22 cellular contexts compared by ENCODE assay signal in genomic region chr1:43363935-43364525, GRCh38. TPM values are rescaled to one million over a fixed set of nuclear protein-coding genes. Genes with fewer than 3 reads are reported as not detected.
DNase-seq lines count a peak whose midpoint lies in the region; ATAC-seq and TF ChIP-seq lines count a peak whose summit lies in the region.
"Had no signal": no experiment of that assay in that cellular context is flagged by ENCODE, and none has a peak within 500 bp of the region (broad histone marks: within the 10 kb centered on the region; RNA-seq: fewer than 3 reads in every experiment).

No MANE protein-coding gene starts in this region.

- DNase-seq in activated CD4-positive, alpha-beta T cell treated with anti-CD3 and anti-CD28 coated beads for 36 hours: no peak
- DNase-seq in activated CD4-positive, alpha-beta T cell treated with anti-CD3 and anti-CD28 coated beads for 48 hours: no peak
- no peak for DNase-seq in activated T-helper 1 cell treated with anti-CD3 and anti-CD28 coated beads, Interleukin-12 subunit alpha, Interleukin-12 subunit beta, Interleukin-2, Interleukin-4 antibody, amounts not matched to agents 30 ng/mL and 10 ng/mL and 1 ng/mL, durations not matched to agents 14 hours and 24 hours and 36 hours (ENCODE audit: low spot score)
- DNase-seq in ACHN: no peak
- no peak for DNase-seq in ecto neural progenitor cell (ENCODE audit: low spot score)
- DNase-seq in DMS114 treated with DMSO at 0.1 percent for 48 hours (lab: John Stamatoyannopoulos, UW; ENCODE audit: unreplicated experiment): no peak
- DNase-seq: activated CD4-positive, alpha-beta T cell treated with anti-CD3 and anti-CD28 coated beads for 4 hours; aorta; left ventricle myocardium superior; NCI-H2227 treated with DMSO at 0.1 percent for 48 hours; psoas muscle; SIG-M5; stimulated activated CD4-positive, alpha-beta T cell treated with anti-CD3 and anti-CD28 coated beads, Interleukin-12 subunit alpha, Interleukin-12 subunit beta, amount 100 ng/mL, for 4 hours; stimulated activated naive CD4-positive, alpha-beta T cell treated with Interleukin-2 at 50 U/mL for 16 hours; T-helper 9 cell had no signal

- no peak for ATAC-seq in activated CD4-positive, alpha-beta T cell treated with anti-CD3 and anti-CD28 coated beads for 36 hours
- ATAC-seq: GM12878, left ventricle myocardium superior, psoas muscle had no signal

- CTCF ChIA-PET in activated CD4-positive, alpha-beta T cell treated with anti-CD3 and anti-CD28 coated beads for 36 hours (lab: Charles Lee): no interaction called here

- in situ Hi-C loops in ACHN (cut with HindIII; ENCODE audit: low pct_ligation_motif_present, low pct_unique_long_range_greater_than_20kb, low sequenced_read_pairs): no loop called here

- H3K4me3 Mint-ChIP-seq in activated CD4-positive, alpha-beta T cell treated with anti-CD3 and anti-CD28 coated beads for 36 hours: no peak overlapping the region
- peak overlapping the region; percentile 41 for H3K4me3 Mint-ChIP-seq in activated T-helper 1 cell treated with anti-CD3 and anti-CD28 coated beads, Interleukin-12 subunit alpha, Interleukin-12 subunit beta, Interleukin-2, Interleukin-4 antibody, amounts not matched to agents 30 ng/mL and 10 ng/mL and 1 ng/mL, durations not matched to agents 14 hours and 24 hours and 36 hours
- H3K4me3 Mint-ChIP-seq in nephron: peak overlapping the region; percentile 3 to 52 (median 33)

- intact Hi-C loops in activated CD4-positive, alpha-beta T cell treated with anti-CD3 and anti-CD28 coated beads for 36 hours (cut with DNase I, micrococcal nuclease): loop anchor here in 1 of 2 experiments (10.0 kb wide), 2 partner anchors 671 to 1271 kb away; partner anchors contain the start of gene SLC6A9
- intact Hi-C loops in activated T-helper 1 cell treated with anti-CD3 and anti-CD28 coated beads, Interleukin-12 subunit alpha, Interleukin-12 subunit beta, Interleukin-2, Interleukin-4 antibody, amounts not matched to agents 30 ng/mL and 10 ng/mL and 1 ng/mL, durations not matched to agents 14 hours and 24 hours and 36 hours (cut with micrococcal nuclease): loop anchor here (10.0 kb wide), 3 partner anchors 341 to 611 kb away; partner anchors contain the start of genes ATP6V0B, B4GALT2, DPH2 and ST3GAL3

- no peak for TF ChIP-seq CTCF in nephron (IDR thresholded peaks at IDR 0.05; ENCODE audit: unreplicated experiment in 3 of 3)

- peaks cover 50% of the 10 kb centered on the region for H3K4me1 Mint-ChIP-seq in activated CD4-positive, alpha-beta T cell treated with anti-CD3 and anti-CD28 coated beads for 36 hours
- peaks cover 69% of the 10 kb centered on the region for H3K4me1 Mint-ChIP-seq in activated T-helper 1 cell treated with anti-CD3 and anti-CD28 coated beads, Interleukin-12 subunit alpha, Interleukin-12 subunit beta, Interleukin-2, Interleukin-4 antibody, amounts not matched to agents 30 ng/mL and 10 ng/mL and 1 ng/mL, durations not matched to agents 14 hours and 24 hours and 36 hours (ENCODE audit: low read depth)
- H3K4me1 Mint-ChIP-seq in nephron: peaks cover 47% of the 10 kb centered on the region

- H3K27me3 Mint-ChIP-seq in activated CD4-positive, alpha-beta T cell treated with anti-CD3 and anti-CD28 coated beads for 36 hours: no peaks in the 10 kb centered on the region
- H3K27me3 Mint-ChIP-seq in activated T-helper 1 cell treated with anti-CD3 and anti-CD28 coated beads, Interleukin-12 subunit alpha, Interleukin-12 subunit beta, Interleukin-2, Interleukin-4 antibody, amounts not matched to agents 30 ng/mL and 10 ng/mL and 1 ng/mL, durations not matched to agents 14 hours and 24 hours and 36 hours (ENCODE audit: insufficient read depth): no peaks in the 10 kb centered on the region
- no peaks in the 10 kb centered on the region for H3K27me3 Mint-ChIP-seq in nephron (ENCODE audit: low read depth)

- H3K27ac Mint-ChIP-seq in activated CD4-positive, alpha-beta T cell treated with anti-CD3 and anti-CD28 coated beads for 36 hours: peak overlapping the region; percentile 27
- H3K27ac Mint-ChIP-seq in activated T-helper 1 cell treated with anti-CD3 and anti-CD28 coated beads, Interleukin-12 subunit alpha, Interleukin-12 subunit beta, Interleukin-2, Interleukin-4 antibody, amounts not matched to agents 30 ng/mL and 10 ng/mL and 1 ng/mL, durations not matched to agents 14 hours and 24 hours and 36 hours: peak overlapping the region; percentile 16
- no peak overlapping the region for H3K27ac Mint-ChIP-seq in nephron

- peaks cover 71% of the 10 kb centered on the region for H3K36me3 Mint-ChIP-seq in activated CD4-positive, alpha-beta T cell treated with anti-CD3 and anti-CD28 coated beads for 36 hours (ENCODE audit: low read depth)
- H3K36me3 Mint-ChIP-seq in activated T-helper 1 cell treated with anti-CD3 and anti-CD28 coated beads, Interleukin-12 subunit alpha, Interleukin-12 subunit beta, Interleukin-2, Interleukin-4 antibody, amounts not matched to agents 30 ng/mL and 10 ng/mL and 1 ng/mL, durations not matched to agents 14 hours and 24 hours and 36 hours (ENCODE audit: low read depth): peaks cover 63% of the 10 kb centered on the region
- H3K36me3 Mint-ChIP-seq in nephron (ENCODE audit: low read depth): peaks cover 54% of the 10 kb centered on the region

- POLR2A ChIA-PET in activated CD4-positive, alpha-beta T cell treated with anti-CD3 and anti-CD28 coated beads for 36 hours (lab: Charles Lee): no interaction called here

- H3K9me3 Mint-ChIP-seq in activated CD4-positive, alpha-beta T cell treated with anti-CD3 and anti-CD28 coated beads for 36 hours (ENCODE audit: low read depth): no peaks in the 10 kb centered on the region
- H3K9me3 Mint-ChIP-seq in activated T-helper 1 cell treated with anti-CD3 and anti-CD28 coated beads, Interleukin-12 subunit alpha, Interleukin-12 subunit beta, Interleukin-2, Interleukin-4 antibody, amounts not matched to agents 30 ng/mL and 10 ng/mL and 1 ng/mL, durations not matched to agents 14 hours and 24 hours and 36 hours: no peaks in the 10 kb centered on the region
- no peaks in the 10 kb centered on the region for H3K9me3 Mint-ChIP-seq in nephron

- TF ChIP-seq POLR2A in GM19099 (IDR thresholded peaks at IDR 0.05; ENCODE audit: extremely low read depth, insufficient read length, low read depth): peak; percentile 17

RNA-seq across cellular contexts. Expression of gene ELOVL1, which starts 3.8 kb away (rescaled TPM):
- 10 to 100 TPM; 56.0 to 72.1 TPM for total RNA-seq in activated CD4-positive, alpha-beta T cell treated with anti-CD3 and anti-CD28 coated beads for 36 hours
- 81.8 and 85.7 TPM in 2 replicates for total RNA-seq in activated T-helper 1 cell treated with anti-CD3 and anti-CD28 coated beads, Interleukin-12 subunit alpha, Interleukin-12 subunit beta, Interleukin-2, Interleukin-4 antibody, amounts not matched to agents 30 ng/mL and 10 ng/mL and 1 ng/mL, durations not matched to agents 14 hours and 24 hours and 36 hours

RNA-seq across cellular contexts. Expression of gene CDC20, which starts 5.2 kb away (rescaled TPM):
- total RNA-seq in activated CD4-positive, alpha-beta T cell treated with anti-CD3 and anti-CD28 coated beads for 36 hours: 100 to 1,000 TPM; 158 to 163 TPM
- total RNA-seq in activated T-helper 1 cell treated with anti-CD3 and anti-CD28 coated beads, Interleukin-12 subunit alpha, Interleukin-12 subunit beta, Interleukin-2, Interleukin-4 antibody, amounts not matched to agents 30 ng/mL and 10 ng/mL and 1 ng/mL, durations not matched to agents 14 hours and 24 hours and 36 hours: 82.9 and 91.8 TPM in 2 replicates

RNA-seq across cellular contexts. Expression of gene MED8, which starts 25.6 kb away (rescaled TPM):
- total RNA-seq in activated CD4-positive, alpha-beta T cell treated with anti-CD3 and anti-CD28 coated beads for 36 hours: 10 to 100 TPM; 32.3 to 36.6 TPM
- total RNA-seq in activated T-helper 1 cell treated with anti-CD3 and anti-CD28 coated beads, Interleukin-12 subunit alpha, Interleukin-12 subunit beta, Interleukin-2, Interleukin-4 antibody, amounts not matched to agents 30 ng/mL and 10 ng/mL and 1 ng/mL, durations not matched to agents 14 hours and 24 hours and 36 hours: 43.0 and 48.5 TPM in 2 replicates

RNA-seq across cellular contexts. Expression of gene SZT2, which starts 25.7 kb away (rescaled TPM):
- total RNA-seq in activated CD4-positive, alpha-beta T cell treated with anti-CD3 and anti-CD28 coated beads for 36 hours: 10 to 100 TPM; 33.6 to 36.3 TPM
- 59.2 and 64.5 TPM in 2 replicates for total RNA-seq in activated T-helper 1 cell treated with anti-CD3 and anti-CD28 coated beads, Interleukin-12 subunit alpha, Interleukin-12 subunit beta, Interleukin-2, Interleukin-4 antibody, amounts not matched to agents 30 ng/mL and 10 ng/mL and 1 ng/mL, durations not matched to agents 14 hours and 24 hours and 36 hours

RNA-seq across cellular contexts. Expression of gene MPL, which starts 26.4 kb away (rescaled TPM):
- not detected for total RNA-seq in activated CD4-positive, alpha-beta T cell treated with anti-CD3 and anti-CD28 coated beads for 36 hours
- total RNA-seq in activated T-helper 1 cell treated with anti-CD3 and anti-CD28 coated beads, Interleukin-12 subunit alpha, Interleukin-12 subunit beta, Interleukin-2, Interleukin-4 antibody, amounts not matched to agents 30 ng/mL and 10 ng/mL and 1 ng/mL, durations not matched to agents 14 hours and 24 hours and 36 hours: not detected in 2 replicates
- total RNA-seq: A673, frontal cortex, G401, GM12878, urinary bladder had no signal

Comparison
In these comparisons a context has a peak if more than half of its experiments do, and no peak if none do; other contexts are left out.
1. H3K27ac Mint-ChIP-seq: peak in activated CD4-positive, alpha-beta T cell treated with anti-CD3 and anti-CD28 coated beads for 36 hours (single experiment) and activated T-helper 1 cell treated with anti-CD3 and anti-CD28 coated beads, Interleukin-12 subunit alpha, Interleukin-12 subunit beta, Interleukin-2, Interleukin-4 antibody, amounts not matched to agents 30 ng/mL and 10 ng/mL and 1 ng/mL, durations not matched to agents 14 hours and 24 hours and 36 hours (single experiment); none in nephron (0 of 3).